Comparison of ENCODE assay signal across 9 cellular contexts in genomic region chr6:33275795-33276580, GRCh38. TPM values are rescaled to one million over a fixed set of nuclear protein-coding genes. Genes with fewer than 3 reads are reported as not detected.
DNase-seq lines count a peak whose midpoint lies in the region; ATAC-seq and TF ChIP-seq lines count a peak whose summit lies in the region.
"Not testable (repeated sequence)": the region's sequence is repeated elsewhere in the genome, so short reads cannot be mapped to it uniquely, and the experiment has no call there.
"Had no signal": no experiment of that assay in that cellular context is flagged by ENCODE, and none has a peak within 500 bp of the region (broad histone marks: within the 10 kb centered on the region; RNA-seq: fewer than 3 reads in every experiment).

No MANE protein-coding gene starts in this region.

- H4K20me1 ChIP-seq in HCT116 (ENCODE audit: insufficient read depth) (peaks cover 22% of the 10 kb centered on the region), hepatocyte (ENCODE audit: insufficient read depth, poor library complexity, severe bottlenecking) (peaks cover 29% of the 10 kb centered on the region)

- H3K4me1 ChIP-seq in BE2C = not testable (repeated sequence)
- H3K4me1 ChIP-seq in HCT116 (ENCODE audit: control insufficient read depth in 1 of 2, insufficient read depth in 2 of 2, low read length in 2 of 2) = peaks cover 43 to 66% of the 10 kb centered on the region in 2 experiments
- peaks cover 52% of the 10 kb centered on the region for H3K4me1 ChIP-seq in hepatocyte (ENCODE audit: insufficient read depth)

- H3K79me2 ChIP-seq in HCT116 (ENCODE audit: insufficient read depth, low read length) = peaks cover 49% of the 10 kb centered on the region
- peaks cover 38% of the 10 kb centered on the region for H3K79me2 ChIP-seq in hepatocyte

- not testable (repeated sequence) for DNase-seq in BE2C; HCT116 (ENCODE audit: low read depth, low spot score); activated naive CD4-positive, alpha-beta T cell treated with anti-CD3 and anti-CD28 coated beads for 36 hours; dorsolateral prefrontal cortex; hepatocyte (ENCODE audit: low spot score); natural killer cell treated with Interleukin-12 subunit alpha and Interleukin-12 subunit beta and Interleukin-15 and Interleukin-18, amount 100 ng/mL, for 72 hours (ENCODE audit: low spot score)
- peak; percentile 37 for DNase-seq in RKO (ENCODE audit: low spot score)

- CTCF ChIA-PET in HCT116 (lab: Charles Lee) = interaction anchor here (1.1 kb wide), 1 partner anchor 65 kb away, joined by 3 read pairs; no protein-coding TSS in a partner anchor
- CTCF ChIA-PET in activated naive CD4-positive, alpha-beta T cell treated with anti-CD3 and anti-CD28 coated beads for 36 hours (lab: Charles Lee) = interaction anchor here (2.2 to 3.0 kb wide), 4 partner anchors 13 to 69 kb away, joined by 7 to 21 read pairs (median 10); partner anchors contain the start of genes PFDN6 and WDR46

- ATAC-seq in HCT116; natural killer cell treated with Interleukin-12 subunit alpha and Interleukin-12 subunit beta and Interleukin-15 and Interleukin-18, amount 100 ng/mL, for 72 hours; stimulated activated memory B cell treated with anti-CD40 and anti-IgM and Interleukin-4, amounts not matched to agents 10 μg/mL and 1 μg/mL and 100 μg/mL, for 72 hours: not testable (repeated sequence)

- not testable (repeated sequence) for BruUV-seq in HCT116 (replicated peaks; lab: Mats Ljungman, UMichigan)

- H3K9me3 ChIP-seq in BE2C; HCT116 (ENCODE audit: control insufficient read depth in 1 of 2, insufficient read depth in 1 of 2, low read depth in 1 of 2, low read length in 2 of 2); hepatocyte (ENCODE audit: low read depth): not testable (repeated sequence)

- not testable (repeated sequence) for H3K9me3 Mint-ChIP-seq in activated naive CD4-positive, alpha-beta T cell treated with anti-CD3 and anti-CD28 coated beads for 36 hours; natural killer cell treated with Interleukin-12 subunit alpha and Interleukin-12 subunit beta and Interleukin-15 and Interleukin-18, amount 100 ng/mL, for 72 hours; stimulated activated memory B cell treated with anti-CD40 and anti-IgM and Interleukin-4, amounts not matched to agents 10 μg/mL and 1 μg/mL and 100 μg/mL, for 72 hours

- H3K4me2 ChIP-seq in HCT116 (ENCODE audit: low read length) = peak overlapping the region; percentile 86
- H3K4me2 ChIP-seq in hepatocyte = peak overlapping the region; percentile 91

- not testable (repeated sequence) for H3K9me2 ChIP-seq in HCT116 (ENCODE audit: insufficient read depth); hepatocyte (replicated peaks; ENCODE audit: insufficient read depth)

- not testable (repeated sequence) for TF ChIP-seq CTCF in BE2C (IDR thresholded peaks at IDR 0.05; ENCODE audit: low read depth, low read length); HCT116 (IDR thresholded peaks at IDR 0.05 in 2 of 3, conservative IDR thresholded peaks at IDR 0.05 in 1 of 3; ENCODE audit: borderline replicate concordance in 1 of 3, insufficient read depth in 1 of 3, low read depth in 2 of 3, low read length in 2 of 3); dorsolateral prefrontal cortex (IDR thresholded peaks at IDR 0.05 in 54 of 56, conservative IDR thresholded peaks at IDR 0.05 in 2 of 56; ENCODE audit: low read depth in 1 of 56, partially characterized antibody in 56 of 56); hepatocyte (IDR thresholded peaks at IDR 0.05; ENCODE audit: poor library complexity)

- peaks cover 45% of the 10 kb centered on the region for H3K4me1 Mint-ChIP-seq in activated naive CD4-positive, alpha-beta T cell treated with anti-CD3 and anti-CD28 coated beads for 36 hours (ENCODE audit: low read depth)
- peaks cover 51 to 59% of the 10 kb centered on the region in 2 donors for H3K4me1 Mint-ChIP-seq in natural killer cell treated with Interleukin-12 subunit alpha and Interleukin-12 subunit beta and Interleukin-15 and Interleukin-18, amount 100 ng/mL, for 72 hours (ENCODE audit: low read depth in 2 of 2)
- peaks cover 87% of the 10 kb centered on the region for H3K4me1 Mint-ChIP-seq in stimulated activated memory B cell treated with anti-CD40 and anti-IgM and Interleukin-4, amounts not matched to agents 10 μg/mL and 1 μg/mL and 100 μg/mL, for 72 hours

- peaks cover 52% of the 10 kb centered on the region for H3K36me3 Mint-ChIP-seq in activated naive CD4-positive, alpha-beta T cell treated with anti-CD3 and anti-CD28 coated beads for 36 hours (ENCODE audit: low read depth)
- H3K36me3 Mint-ChIP-seq in natural killer cell treated with Interleukin-12 subunit alpha and Interleukin-12 subunit beta and Interleukin-15 and Interleukin-18, amount 100 ng/mL, for 72 hours = peaks cover 35% of the 10 kb centered on the region
- peaks cover 55% of the 10 kb centered on the region for H3K36me3 Mint-ChIP-seq in stimulated activated memory B cell treated with anti-CD40 and anti-IgM and Interleukin-4, amounts not matched to agents 10 μg/mL and 1 μg/mL and 100 μg/mL, for 72 hours

- RAD21 ChIA-PET in HCT116 (lab: Charles Lee; ENCODE audit: low non-redundant PET in 1 of 2, low total read pairs in 2 of 2, uncharacterized antibody in 2 of 2, unreplicated experiment in 2 of 2) = not testable (repeated sequence)

- 80% methylated on average over 16 of the region's 16 CpGs for WGBS in hepatocyte (ENCODE audit: low lambda C conversion rate, missing lambda C conversion rate)

- peak overlapping the region; percentile 87 for H3K27ac Mint-ChIP-seq in activated naive CD4-positive, alpha-beta T cell treated with anti-CD3 and anti-CD28 coated beads for 36 hours
- peak overlapping the region; percentile 97 to 99 for H3K27ac Mint-ChIP-seq in natural killer cell treated with Interleukin-12 subunit alpha and Interleukin-12 subunit beta and Interleukin-15 and Interleukin-18, amount 100 ng/mL, for 72 hours
- H3K27ac Mint-ChIP-seq in stimulated activated memory B cell treated with anti-CD40 and anti-IgM and Interleukin-4, amounts not matched to agents 10 μg/mL and 1 μg/mL and 100 μg/mL, for 72 hours = peak overlapping the region; percentile 98

- not testable (repeated sequence) for TF ChIP-seq POLR2A in HCT116 (IDR thresholded peaks at IDR 0.05; ENCODE audit: borderline replicate concordance, extremely low read depth, insufficient read depth, insufficient read length)

- H3K27me3 Mint-ChIP-seq in activated naive CD4-positive, alpha-beta T cell treated with anti-CD3 and anti-CD28 coated beads for 36 hours (ENCODE audit: low read depth); natural killer cell treated with Interleukin-12 subunit alpha and Interleukin-12 subunit beta and Interleukin-15 and Interleukin-18, amount 100 ng/mL, for 72 hours; stimulated activated memory B cell treated with anti-CD40 and anti-IgM and Interleukin-4, amounts not matched to agents 10 μg/mL and 1 μg/mL and 100 μg/mL, for 72 hours: not testable (repeated sequence)

- H3K36me3 ChIP-seq in BE2C (peaks cover 78% of the 10 kb centered on the region), HCT116 (ENCODE audit: control insufficient read depth in 1 of 2, insufficient read depth in 2 of 2, low read length in 2 of 2) (peaks cover 31 to 56% of the 10 kb centered on the region in 2 experiments)
- not testable (repeated sequence) for H3K36me3 ChIP-seq in hepatocyte (replicated peaks; ENCODE audit: insufficient read depth, low read depth)

- TF ChIP-seq RAD21 in HCT116 (IDR thresholded peaks at IDR 0.05; ENCODE audit: low read depth) = not testable (repeated sequence)

- H3K4me3 ChIP-seq in BE2C (ENCODE audit: low read depth, low read length) (peak overlapping the region; percentile 92), HCT116 (replicated peaks in 1 of 2; ENCODE audit: low read depth in 1 of 2, low read length in 2 of 2) (peak overlapping the region; percentile 34 to 99), dorsolateral prefrontal cortex (peak overlapping the region in 51 of 59 donors; percentile 61 to 88 (median 77))
- H3K4me3 ChIP-seq in hepatocyte = not testable (repeated sequence)

- POLR2A ChIA-PET in HCT116 (lab: Charles Lee) = interaction anchor here (1.2 to 2.4 kb wide), 7 partner anchors 13 to 134 kb away, joined by 3 to 12 read pairs (median 8); partner anchors contain the start of genes PFDN6, RGL2, WDR46 and ZBTB22

- H3K27me3 ChIP-seq in BE2C; HCT116 (ENCODE audit: insufficient read depth, low read length); dorsolateral prefrontal cortex; hepatocyte: not testable (repeated sequence)

- peak overlapping the region; percentile 98 for H3K9ac ChIP-seq in HCT116 (ENCODE audit: low read length)

- peak overlapping the region; percentile 99 for H3K4me3 Mint-ChIP-seq in activated naive CD4-positive, alpha-beta T cell treated with anti-CD3 and anti-CD28 coated beads for 36 hours
- H3K4me3 Mint-ChIP-seq in natural killer cell treated with Interleukin-12 subunit alpha and Interleukin-12 subunit beta and Interleukin-15 and Interleukin-18, amount 100 ng/mL, for 72 hours = peak overlapping the region; percentile 95
- H3K4me3 Mint-ChIP-seq in stimulated activated memory B cell treated with anti-CD40 and anti-IgM and Interleukin-4, amounts not matched to agents 10 μg/mL and 1 μg/mL and 100 μg/mL, for 72 hours = peak overlapping the region; percentile 93

- intact Hi-C loops in HCT116 (cut with micrococcal nuclease); dorsolateral prefrontal cortex (cut with DNase I): not testable (repeated sequence)
- intact Hi-C loops in activated naive CD4-positive, alpha-beta T cell treated with anti-CD3 and anti-CD28 coated beads for 36 hours (cut with micrococcal nuclease) = loop anchor here (10.0 kb wide), 1 partner anchor 299 kb away; no protein-coding TSS in a partner anchor

- H2AFZ ChIP-seq in HCT116 (ENCODE audit: low read depth, low read length, poor library complexity, severe bottlenecking); hepatocyte: not testable (repeated sequence)

- H3K27ac ChIP-seq in HCT116 (ENCODE audit: low read depth, low read length) (peak overlapping the region; percentile 82), dorsolateral prefrontal cortex (peak overlapping the region in 39 of 59 donors; percentile 60 to 96 (median 89)), hepatocyte (peak overlapping the region; percentile 97)

RNA-seq across cellular contexts. Expression of gene B3GALT4, which starts 0.9 kb away (rescaled TPM):
- 1.3 TPM for polyA plus RNA-seq in BE2C (2012; ENCODE audit: insufficient read depth, insufficient read length, low read depth)
- total RNA-seq in HCT116 (2021; ENCODE audit: unreplicated experiment) = 1.9 TPM
- polyA plus RNA-seq in HCT116 (2012) = 0.52 and 1.3 TPM in 2 replicates
- total RNA-seq in activated naive CD4-positive, alpha-beta T cell treated with anti-CD3 and anti-CD28 coated beads for 36 hours = 1 to 10 TPM; 4.4 TPM
- 10 to 100 TPM in 42 of 120 experiments, 1 to 10 TPM in 78; 4.4 to 15.9 (median 9.3) TPM for total RNA-seq in dorsolateral prefrontal cortex
- 2.0 and 5.2 TPM in 2 replicates for total RNA-seq in hepatocyte
- polyA plus RNA-seq in hepatocyte = 5.7 and 8.1 TPM in 2 replicates
- 10 to 100 TPM; 10.1 to 11.2 TPM for total RNA-seq in natural killer cell treated with Interleukin-12 subunit alpha and Interleukin-12 subunit beta and Interleukin-15 and Interleukin-18, amount 100 ng/mL, for 72 hours
- total RNA-seq: M059J had no signal

RNA-seq across cellular contexts. Expression of gene RPS18, which starts 4.1 kb away (rescaled TPM):
- 2,424 TPM for polyA plus RNA-seq in BE2C (2012; ENCODE audit: insufficient read depth, insufficient read length, low read depth)
- 4,062 TPM for total RNA-seq in HCT116 (2021; ENCODE audit: unreplicated experiment)
- polyA plus RNA-seq in HCT116 (2012) = 10,667 and 12,933 TPM in 2 replicates
- 1,000 to 10,000 TPM; 5,497 to 5,551 TPM for total RNA-seq in activated naive CD4-positive, alpha-beta T cell treated with anti-CD3 and anti-CD28 coated beads for 36 hours
- total RNA-seq in dorsolateral prefrontal cortex = 100 to 1,000 TPM; 295 to 726 (median 479) TPM
- total RNA-seq in hepatocyte = 3,293 and 3,728 TPM in 2 replicates
- polyA plus RNA-seq in hepatocyte = 1,497 and 1,517 TPM in 2 replicates
- total RNA-seq in natural killer cell treated with Interleukin-12 subunit alpha and Interleukin-12 subunit beta and Interleukin-15 and Interleukin-18, amount 100 ng/mL, for 72 hours = 1,000 to 10,000 TPM; 1,431 to 1,446 TPM

RNA-seq across cellular contexts. Expression of gene VPS52, which starts 4.3 kb away (rescaled TPM):
- 64.9 TPM for polyA plus RNA-seq in BE2C (2012; ENCODE audit: insufficient read depth, insufficient read length, low read depth)
- total RNA-seq in HCT116 (2021; ENCODE audit: unreplicated experiment) (58.2 TPM), dorsolateral prefrontal cortex (100 to 1,000 TPM in 1 of 120 experiments, 10 to 100 TPM in 119; 48.4 to 108 (median 68.9) TPM), hepatocyte (28.8 and 43.2 TPM in 2 replicates)
- 46.5 and 55.7 TPM in 2 replicates for polyA plus RNA-seq in HCT116 (2012)
- total RNA-seq in activated naive CD4-positive, alpha-beta T cell treated with anti-CD3 and anti-CD28 coated beads for 36 hours = 10 to 100 TPM; 30.3 to 31.0 TPM
- polyA plus RNA-seq in hepatocyte = 42.5 and 48.3 TPM in 2 replicates
- 10 to 100 TPM; 48.6 to 76.5 TPM for total RNA-seq in natural killer cell treated with Interleukin-12 subunit alpha and Interleukin-12 subunit beta and Interleukin-15 and Interleukin-18, amount 100 ng/mL, for 72 hours

RNA-seq across cellular contexts. Expression of gene WDR46, which starts 13.1 kb away (rescaled TPM):
- polyA plus RNA-seq in BE2C (2012; ENCODE audit: insufficient read depth, insufficient read length, low read depth) = 108 TPM
- total RNA-seq in HCT116 (2021; ENCODE audit: unreplicated experiment) (90.6 TPM), dorsolateral prefrontal cortex (10 to 100 TPM; 14.7 to 53.7 (median 30.1) TPM), hepatocyte (46.6 and 51.1 TPM in 2 replicates)
- 60.4 and 68.7 TPM in 2 replicates for polyA plus RNA-seq in HCT116 (2012)
- 10 to 100 TPM; 42.5 to 42.9 TPM for total RNA-seq in activated naive CD4-positive, alpha-beta T cell treated with anti-CD3 and anti-CD28 coated beads for 36 hours
- polyA plus RNA-seq in hepatocyte = 70.1 and 84.2 TPM in 2 replicates
- total RNA-seq in natural killer cell treated with Interleukin-12 subunit alpha and Interleukin-12 subunit beta and Interleukin-15 and Interleukin-18, amount 100 ng/mL, for 72 hours = 100 to 1,000 TPM in 1 of 2 donors, 10 to 100 TPM in 1; 81.8 to 148 TPM

RNA-seq across cellular contexts. Expression of gene PFDN6, which starts 13.4 kb away (rescaled TPM):
- 110 TPM for polyA plus RNA-seq in BE2C (2012; ENCODE audit: insufficient read depth, insufficient read length, low read depth)
- total RNA-seq in HCT116 (2021; ENCODE audit: unreplicated experiment) = 90.5 TPM
- 60.4 and 84.0 TPM in 2 replicates for polyA plus RNA-seq in HCT116 (2012)
- total RNA-seq in activated naive CD4-positive, alpha-beta T cell treated with anti-CD3 and anti-CD28 coated beads for 36 hours = 10 to 100 TPM; 67.9 to 81.3 TPM
- 10 to 100 TPM; 29.1 to 82.4 (median 59.2) TPM for total RNA-seq in dorsolateral prefrontal cortex
- total RNA-seq in hepatocyte = 43.9 and 52.7 TPM in 2 replicates
- polyA plus RNA-seq in hepatocyte = 19.5 and 27.2 TPM in 2 replicates
- total RNA-seq in natural killer cell treated with Interleukin-12 subunit alpha and Interleukin-12 subunit beta and Interleukin-15 and Interleukin-18, amount 100 ng/mL, for 72 hours = 10 to 100 TPM; 72.0 to 76.8 TPM
